In the genomic region with DNA sequence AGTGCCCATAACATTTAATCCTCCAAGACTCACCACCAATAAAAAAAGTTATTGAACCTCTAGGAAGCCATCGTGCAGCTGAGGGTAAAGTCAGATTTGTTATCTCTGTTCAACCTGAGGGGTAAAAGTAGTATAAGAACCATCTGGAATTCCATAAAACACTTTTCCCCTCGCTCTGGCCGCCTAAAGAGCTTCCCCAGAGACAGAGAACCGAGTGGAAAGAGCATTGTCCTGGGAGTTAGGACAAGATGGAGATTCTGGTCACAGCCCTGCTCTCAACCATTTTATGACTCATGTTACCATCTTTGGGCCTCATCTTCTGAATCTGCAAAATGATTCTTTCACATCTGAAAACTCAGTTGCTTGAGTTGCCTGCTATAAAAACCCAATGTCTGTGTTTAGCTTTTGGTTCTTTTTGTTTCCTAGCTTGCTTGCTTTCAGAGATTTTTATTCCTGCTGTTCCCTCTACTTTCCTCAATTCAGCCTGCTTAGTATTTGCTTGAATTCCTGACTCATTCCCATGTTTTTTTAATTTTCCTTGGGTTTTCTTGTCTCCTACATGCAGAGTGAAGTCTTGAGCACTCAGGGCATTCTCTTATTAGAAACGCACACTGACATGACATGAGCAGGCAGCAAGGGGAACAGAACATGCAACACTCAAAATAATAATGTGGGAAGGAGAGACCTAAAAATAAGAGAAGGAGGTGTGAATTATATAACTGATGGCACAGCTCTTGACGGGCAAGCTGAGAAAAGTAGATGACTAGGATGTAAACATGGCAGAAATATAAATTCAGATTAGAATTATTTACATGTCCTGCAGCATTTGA, we compare ENCODE assay signal across 23 cellular contexts. TPM values are rescaled to one million over a fixed set of nuclear protein-coding genes. Genes with fewer than 3 reads are reported as not detected.
DNase-seq lines count a peak whose midpoint lies in the region; ATAC-seq, FAIRE-seq and TF ChIP-seq lines count a peak whose summit lies in the region.
"Had no signal": no experiment of that assay in that cellular context is flagged by ENCODE, and none has a peak within 500 bp of the region (broad histone marks: within the 10 kb centered on the region; RNA-seq: fewer than 3 reads in every experiment).

No MANE protein-coding gene starts in this region.

- FAIRE-seq in pancreas (lab: Jason Lieb, UNC), result no peak

- H3K27me3 ChIP-seq in HCT116 (ENCODE audit: insufficient read depth, low read length) (no peaks in the 10 kb centered on the region), adipocyte (replicated peaks; ENCODE audit: control insufficient read depth, insufficient read depth, low read length) (peaks cover 9% of the 10 kb centered on the region), pancreas (peaks cover 0 to 6% (median 0%) of the 10 kb centered on the region in 4 donors)

- DNase-seq in HCT116 (ENCODE audit: low read depth, low spot score) (no peak), adipocyte (ENCODE audit: low read depth) (peak; percentile 18), fibroblast of mammary gland (ENCODE audit: low read depth) (peak; percentile 9), putamen (ENCODE audit: low spot score) (peak; percentile 70), HT-29 (ENCODE audit: low spot score) (no peak), AML-193 (lab: John Stamatoyannopoulos, UW) (no peak), T-cell (no peak), pancreas (no peak)
- DNase-seq: activated naive CD8-positive, alpha-beta T cell treated with anti-CD3 and anti-CD28 coated beads, Interleukin-2, amount 50 U/mL, for 24 hours; effector memory CD8-positive, alpha-beta T cell; KG1; NCI-H1092 treated with DMSO at 0.1 percent for 48 hours; right lobe of liver; SK-N-SH; T-helper 9 cell had no signal

- no peaks in the 10 kb centered on the region for H3K9me3 Mint-ChIP-seq in T-cell
- H3K9me3 Mint-ChIP-seq: activated naive CD8-positive, alpha-beta T cell treated with anti-CD3 and anti-CD28 coated beads, Interleukin-2, amount 50 U/mL, for 24 hours; activated T-helper 1 cell treated with anti-CD3 and anti-CD28 coated beads, Interleukin-12 subunit alpha, Interleukin-12 subunit beta, Interleukin-2, Interleukin-4 antibody, amounts not matched to agents 30 ng/mL and 10 ng/mL and 1 ng/mL, durations not matched to agents 14 hours and 24 hours and 36 hours; effector memory CD8-positive, alpha-beta T cell had no signal

- no peaks in the 10 kb centered on the region for H3K79me2 ChIP-seq in HCT116 (ENCODE audit: insufficient read depth, low read length)

- H3K27ac ChIP-seq in HCT116 (ENCODE audit: low read depth, low read length) (peak overlapping the region; percentile 53; the same call in 1 of the 2 replicates), pancreas (no peak overlapping the region)
- H3K27ac ChIP-seq: HL-60, neutrophil, right lobe of liver had no signal

- no TSS peak for BruUV-seq in HCT116 (replicated peaks; lab: Mats Ljungman, UMichigan)

- CTCF ChIA-PET in HCT116 (lab: Charles Lee), result interaction anchor here (0.9 to 1.2 kb wide), 2 partner anchors 73 to 279 kb away, joined by 3 to 4 read pairs; no protein-coding TSS in a partner anchor
- CTCF ChIA-PET in T-cell (lab: Charles Lee), result interaction anchor here in 1 of 2 donors (1.0 kb wide), 1 partner anchor 451 kb away, joined by 4 read pairs; no protein-coding TSS in a partner anchor

- no peak overlapping the region for H3K27ac Mint-ChIP-seq in T-cell
- H3K27ac Mint-ChIP-seq: activated naive CD8-positive, alpha-beta T cell treated with anti-CD3 and anti-CD28 coated beads, Interleukin-2, amount 50 U/mL, for 24 hours; activated T-helper 1 cell treated with anti-CD3 and anti-CD28 coated beads, Interleukin-12 subunit alpha, Interleukin-12 subunit beta, Interleukin-2, Interleukin-4 antibody, amounts not matched to agents 30 ng/mL and 10 ng/mL and 1 ng/mL, durations not matched to agents 14 hours and 24 hours and 36 hours had no signal

- TF ChIP-seq POLR2A in HCT116 (IDR thresholded peaks at IDR 0.05; ENCODE audit: borderline replicate concordance, extremely low read depth, insufficient read depth, insufficient read length), result no peak

- H3K9ac ChIP-seq in HCT116 (ENCODE audit: low read length) (peak overlapping the region; percentile 69; the same call in 1 of the 2 replicates), adipocyte (ENCODE audit: low read length) (no peak overlapping the region)
- H3K9ac ChIP-seq: SK-N-SH had no signal

- H3K4me1 Mint-ChIP-seq in T-cell, result peaks cover 13 to 20% (median 16%) of the 10 kb centered on the region in 3 donors

- no peak for ATAC-seq in HCT116
- ATAC-seq in T-cell (replicated peaks in 1 of 4), result no peak
- no peak for ATAC-seq in pancreas

- no peak overlapping the region for H3K4me3 Mint-ChIP-seq in T-cell

- peak overlapping the region; percentile 98 for H2AFZ ChIP-seq in HCT116 (ENCODE audit: low read depth, low read length, poor library complexity, severe bottlenecking)

- peaks cover 10 to 22% of the 10 kb centered on the region in 2 experiments for H3K4me1 ChIP-seq in HCT116 (ENCODE audit: control insufficient read depth in 1 of 2, insufficient read depth in 2 of 2, low read length in 2 of 2)
- peaks cover 4% of the 10 kb centered on the region for H3K4me1 ChIP-seq in adipocyte (ENCODE audit: control insufficient read depth, insufficient read depth, low read length)
- no peaks in the 10 kb centered on the region for H3K4me1 ChIP-seq in pancreas
- H3K4me1 ChIP-seq: right lobe of liver had no signal

- H3K4me3 ChIP-seq in HCT116 (replicated peaks in 1 of 2; ENCODE audit: low read depth in 1 of 2, low read length in 2 of 2) (peak overlapping the region in 1 of 2 experiments; percentile 78; a peak in 1 of 4 replicates), adipocyte (ENCODE audit: low read length) (no peak overlapping the region), fibroblast of mammary gland (ENCODE audit: control insufficient read depth, low read depth, low read length) (no peak overlapping the region), pancreas (no peak overlapping the region)
- H3K4me3 ChIP-seq: right lobe of liver had no signal

- TF ChIP-seq CTCF in HCT116 (IDR thresholded peaks at IDR 0.05 in 2 of 3, conservative IDR thresholded peaks at IDR 0.05 in 1 of 3; ENCODE audit: borderline replicate concordance in 1 of 3, insufficient read depth in 1 of 3, low read depth in 2 of 3, low read length in 2 of 3) (no peak), fibroblast of mammary gland (conservative IDR thresholded peaks at IDR 0.05; ENCODE audit: control insufficient read depth, insufficient read depth, low read depth, low read length) (no peak), pancreas (IDR thresholded peaks at IDR 0.05) (no peak)

- H3K4me2 ChIP-seq in HCT116 (ENCODE audit: low read length), result peak overlapping the region; percentile 96
- H3K4me2 ChIP-seq: SK-N-SH had no signal

- H3K9me3 ChIP-seq in HCT116 (ENCODE audit: control insufficient read depth in 1 of 2, insufficient read depth in 1 of 2, low read depth in 1 of 2, low read length in 2 of 2), result no peaks in the 10 kb centered on the region
- no peaks in the 10 kb centered on the region for H3K9me3 ChIP-seq in adipocyte (ENCODE audit: control insufficient read depth, low read length)
- no peaks in the 10 kb centered on the region for H3K9me3 ChIP-seq in pancreas
- H3K9me3 ChIP-seq: HAP-1, neutrophil, right lobe of liver, SK-N-SH had no signal

- H3K9me2 ChIP-seq in HCT116 (ENCODE audit: insufficient read depth), result no peaks in the 10 kb centered on the region
- H3K9me2 ChIP-seq: SK-N-SH had no signal

- intact Hi-C loops in HCT116 (cut with micrococcal nuclease), result no loop called here
- intact Hi-C loops in pancreas (cut with DNase I), result no loop called here

- H4K20me1 ChIP-seq in HCT116 (ENCODE audit: insufficient read depth), result no peaks in the 10 kb centered on the region

- H3K36me3 ChIP-seq in HCT116 (ENCODE audit: control insufficient read depth in 1 of 2, insufficient read depth in 2 of 2, low read length in 2 of 2) (no peaks in the 10 kb centered on the region), adipocyte (ENCODE audit: control insufficient read depth, insufficient read depth, low read length, severe bottlenecking) (no peaks in the 10 kb centered on the region), pancreas (no peaks in the 10 kb centered on the region)
- H3K36me3 ChIP-seq: HAP-1, neutrophil, right lobe of liver had no signal

- RAD21 ChIA-PET in HCT116 (lab: Charles Lee; ENCODE audit: low non-redundant PET in 1 of 2, low total read pairs in 2 of 2, uncharacterized antibody in 2 of 2, unreplicated experiment in 2 of 2), result interaction anchor here in 1 of 2 experiments (1.0 kb wide), 1 partner anchor 260 kb away, joined by 3 read pairs; no protein-coding TSS in a partner anchor

- H3K36me3 Mint-ChIP-seq in T-cell, result no peaks in the 10 kb centered on the region
- H3K36me3 Mint-ChIP-seq: CD4-positive, alpha-beta memory T cell had no signal

- 79 to 81% methylated on average over 6 of the region's 6 CpGs for WGBS in pancreas, 2 donors

- POLR2A ChIA-PET in HCT116 (lab: Charles Lee) (no interaction called here), T-cell (lab: Charles Lee) (interaction anchor here in 1 of 2 donors (0.6 kb wide), 2 partner anchors 87 to 752 kb away, joined by 3 to 4 read pairs; no protein-coding TSS in a partner anchor)

- H3K27me3 Mint-ChIP-seq in T-cell, result peaks cover 20 to 28% of the 10 kb centered on the region in 2 donors

- no peak for TF ChIP-seq RAD21 in HCT116 (IDR thresholded peaks at IDR 0.05; ENCODE audit: low read depth)

TF ChIP-seq in HCT116, 20 proteins besides CTCF, POLR2A, EP300 and RAD21 (continues in another document):
- no peak for TF ChIP-seq EGR1 (IDR thresholded peaks at IDR 0.05; ENCODE audit: low read depth)
- TF ChIP-seq YY1 (IDR thresholded peaks at IDR 0.05; ENCODE audit: extremely low read depth, insufficient replicate concordance, low read depth, low read length), result no peak
- no peak for TF ChIP-seq FOSL1 (IDR thresholded peaks at IDR 0.05; ENCODE audit: low read depth)
- TF ChIP-seq, protein P1, sequence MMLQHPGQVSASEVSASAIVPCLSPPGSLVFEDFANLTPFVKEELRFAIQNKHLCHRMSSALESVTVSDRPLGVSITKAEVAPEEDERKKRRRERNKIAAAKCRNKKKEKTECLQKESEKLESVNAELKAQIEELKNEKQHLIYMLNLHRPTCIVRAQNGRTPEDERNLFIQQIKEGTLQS (IDR thresholded peaks at IDR 0.05), result no peak

RNA-seq across cellular contexts. Expression of gene EPHX4, which starts 1.7 kb away (rescaled TPM):
- total RNA-seq in HCT116 (2021; ENCODE audit: unreplicated experiment) (2.6 TPM), T-cell (under 1 TPM in 3 of 5 donors, not detected in 2; 0.26 to 0.95 (median 0.33) TPM), pancreas (under 1 TPM in 2 of 6 donors, not detected in 4; 0.08 to 0.21 TPM)
- 1.4 and 2.6 TPM in 2 replicates for polyA plus RNA-seq in HCT116 (2012)
- 0.41 TPM in 1 of 2 replicates, not detected in the other for total RNA-seq in HT-29 (2014; rRNA removed; shearing (Covaris generic))
- under 1 TPM in 1 of 2 donors, not detected in 1; 0.23 TPM for polyA plus RNA-seq in pancreas
- total RNA-seq: right lobe of liver had no signal

RNA-seq across cellular contexts. Expression of gene SETSIP, which starts 43.7 kb away (rescaled TPM):
- 0.27 TPM for total RNA-seq in HCT116 (2021; ENCODE audit: unreplicated experiment)
- 0.14 TPM in 1 of 2 replicates, not detected in the other for polyA plus RNA-seq in HCT116 (2012)
- 0.18 and 0.23 TPM in 2 replicates for total RNA-seq in HT-29 (2014; rRNA removed; shearing (Covaris generic))
- not detected for total RNA-seq in T-cell
- total RNA-seq in pancreas, result not detected
- polyA plus RNA-seq in pancreas, result not detected
- total RNA-seq: activated T-helper 1 cell treated with anti-CD3 and anti-CD28 coated beads, Interleukin-12 subunit alpha, Interleukin-12 subunit beta, Interleukin-2, Interleukin-4 antibody, amounts not matched to agents 30 ng/mL and 10 ng/mL and 1 ng/mL, durations not matched to agents 14 hours and 24 hours and 36 hours; cardiac septum; CD4-positive, alpha-beta memory T cell; Daoy; mesenteric fat pad; right lobe of liver had no signal
- polyA plus RNA-seq: CD4-positive, alpha-beta memory T cell; SK-N-SH had no signal

RNA-seq across cellular contexts. Expression of gene BTBD8, which starts 48.6 kb away (rescaled TPM):
- 2.8 TPM for total RNA-seq in HCT116 (2021; ENCODE audit: unreplicated experiment)
- polyA plus RNA-seq in HCT116 (2012), result 0.60 and 1.1 TPM in 2 replicates
- 0.86 and 0.94 TPM in 2 replicates for total RNA-seq in HT-29 (2014; rRNA removed; shearing (Covaris generic))
- 1 to 10 TPM; 3.9 to 6.2 (median 5.3) TPM for total RNA-seq in T-cell
- total RNA-seq in pancreas, result 1 to 10 TPM; 1.1 to 7.1 (median 3.2) TPM
- polyA plus RNA-seq in pancreas, result 1 to 10 TPM; 1.9 to 2.1 TPM

Comparison
In these comparisons a context has a peak if more than half of its experiments do, and no peak if none do; other contexts are left out.
1. DNase-seq: peak in adipocyte (single experiment), fibroblast of mammary gland (single experiment) and putamen (single experiment); none in HCT116 (single experiment), HT-29 (single experiment), AML-193 (0 of 2), T-cell (0 of 34) and pancreas (0 of 6).